Comparison of ENCODE assay signal across 15 cellular contexts in genomic region chr2:170170281-170171035, GRCh38. TPM values are rescaled to one million over a fixed set of nuclear protein-coding genes. Genes with fewer than 3 reads are reported as not detected.
A peak's percentile ranks its signal among the peaks of the same experiment; 100 is the strongest.
DNase-seq lines count a peak whose midpoint lies in the region; TF ChIP-seq lines count a peak whose summit lies in the region.
"Had no signal": no experiment of that assay in that cellular context is flagged by ENCODE, and none has a peak within 500 bp of the region (broad histone marks: within the 10 kb centered on the region; RNA-seq: fewer than 3 reads in every experiment).

No MANE protein-coding gene starts in this region.

- H3K4me3 Mint-ChIP-seq in H9 (peak overlapping the region in 1 of 2 experiments; percentile 21; a peak in 1 of 5 replicates), glutamatergic neuron (ENCODE audit: unreplicated experiment) (peak overlapping the region; percentile 57)
- H3K4me3 Mint-ChIP-seq in activated naive CD8-positive, alpha-beta T cell treated with anti-CD3 and anti-CD28 coated beads for 36 hours, result no peak overlapping the region
- H3K4me3 Mint-ChIP-seq: activated CD4-positive, alpha-beta T cell treated with anti-CD3 and anti-CD28 coated beads, Interleukin-2, amount 10 ng/mL, durations not matched to agents 7 days and 5 days; activated naive CD8-positive, alpha-beta T cell; nephron progenitor cell had no signal

- WGBS in H9 (ENCODE audit: extremely low coverage, insufficient read length, low lambda C conversion rate), result no CpG with 5 or more reads among the region's 5 CpGs

- no peak overlapping the region for H2AK5ac ChIP-seq in H9 (ENCODE audit: insufficient read length, low read length)

- H2BK20ac ChIP-seq in H9 (ENCODE audit: low read depth, low read length, poor library complexity, severe bottlenecking), result no peak overlapping the region

- DNase-seq in BE2C (peak; percentile 28), H9 (no peak), NCI-H748 (lab: John Stamatoyannopoulos, UW; ENCODE audit: unreplicated experiment) (peak; percentile 92), glutamatergic neuron (peak; percentile 34), NCI-H510A (lab: John Stamatoyannopoulos, UW) (no peak), inferior parietal cortex (ENCODE audit: extremely low spot score) (no peak)
- no peak for DNase-seq in stimulated activated naive CD4-positive, alpha-beta T cell (lab: John Stamatoyannopoulos, UW)
- DNase-seq in activated naive CD8-positive, alpha-beta T cell treated with anti-CD3 and anti-CD28 coated beads for 36 hours, result no peak
- DNase-seq: activated CD4-positive, alpha-beta T cell treated with anti-CD3 and anti-CD28 coated beads, Interleukin-2, amount 10 ng/mL, durations not matched to agents 7 days and 5 days; caudate nucleus; nephron progenitor cell; SHP77; T-helper 9 cell had no signal

- no peak overlapping the region for H2BK12ac ChIP-seq in H9 (ENCODE audit: insufficient read length, low read depth, low read length)

- no peak overlapping the region for H4K5ac ChIP-seq in H9 (ENCODE audit: insufficient read length, low read depth, low read length)

- no peaks in the 10 kb centered on the region for H3K27me3 ChIP-seq in BE2C
- no peaks in the 10 kb centered on the region for H3K27me3 ChIP-seq in H9 (ENCODE audit: insufficient read depth, low read length)

- H3K36me3 Mint-ChIP-seq in H9 (ENCODE audit: insufficient read depth in 1 of 3, low read depth in 3 of 3) (no peaks in the 10 kb centered on the region; a peak in 1 of 7 replicates), glutamatergic neuron (ENCODE audit: unreplicated experiment) (peaks cover 5% of the 10 kb centered on the region)
- H3K36me3 Mint-ChIP-seq in activated naive CD8-positive, alpha-beta T cell treated with anti-CD3 and anti-CD28 coated beads for 36 hours, result no peaks in the 10 kb centered on the region
- H3K36me3 Mint-ChIP-seq: activated naive CD8-positive, alpha-beta T cell had no signal

- no peak overlapping the region for H2BK120ac ChIP-seq in H9 (ENCODE audit: low read depth, low read length, poor library complexity, severe bottlenecking)

- H3K79me1 ChIP-seq in H9 (ENCODE audit: insufficient read depth, low read depth, low read length, poor library complexity, severe bottlenecking), result no peaks in the 10 kb centered on the region

- peaks cover 8% of the 10 kb centered on the region for H3K4me1 ChIP-seq in BE2C
- peaks cover 5% of the 10 kb centered on the region for H3K4me1 ChIP-seq in H9 (ENCODE audit: insufficient read depth, low read length)

- no peak overlapping the region for H3K18ac ChIP-seq in H9 (ENCODE audit: insufficient read length, low read depth, low read length)

- peak overlapping the region in 2 of 3 experiments; percentile 23 to 34; a peak in 2 of 7 replicates for H3K27ac Mint-ChIP-seq in H9
- peak overlapping the region; percentile 75 for H3K27ac Mint-ChIP-seq in glutamatergic neuron (ENCODE audit: unreplicated experiment)
- H3K27ac Mint-ChIP-seq in activated naive CD8-positive, alpha-beta T cell treated with anti-CD3 and anti-CD28 coated beads for 36 hours, result no peak overlapping the region
- H3K27ac Mint-ChIP-seq: activated CD4-positive, alpha-beta T cell treated with anti-CD3 and anti-CD28 coated beads, Interleukin-2, amount 10 ng/mL, durations not matched to agents 7 days and 5 days; activated naive CD8-positive, alpha-beta T cell; nephron progenitor cell had no signal

- H3K79me2 ChIP-seq in H9 (ENCODE audit: insufficient read depth, low read length), result no peaks in the 10 kb centered on the region

- H3K23ac ChIP-seq in H9 (ENCODE audit: insufficient read length, low read depth, low read length), result no peak overlapping the region

- no peaks in the 10 kb centered on the region for H3K23me2 ChIP-seq in H9 (ENCODE audit: insufficient read length, low read depth, low read length, poor library complexity, severe bottlenecking)

- H3T11ph ChIP-seq in H9 (ENCODE audit: low read length), result no peak overlapping the region

- no peak overlapping the region for H3K4me3 ChIP-seq in BE2C (ENCODE audit: low read depth, low read length)
- H3K4me3 ChIP-seq: lung had no signal

- no peak overlapping the region for H3K14ac ChIP-seq in H9 (ENCODE audit: insufficient read depth, low read length)

- H3K4me2 ChIP-seq in H9 (ENCODE audit: insufficient read depth, insufficient read length, low read length), result no peak overlapping the region

- H3K27ac ChIP-seq in H9 (ENCODE audit: insufficient read length, low read depth, low read length), result no peak overlapping the region

- H2AFZ ChIP-seq in H9 (ENCODE audit: low read length), result no peak overlapping the region

- no peak overlapping the region for H4K8ac ChIP-seq in H9 (replicated peaks; ENCODE audit: insufficient read length, low read depth, low read length)

- H2BK5ac ChIP-seq in H9 (ENCODE audit: insufficient read length, low read length), result no peak overlapping the region

- H3K9me3 ChIP-seq in BE2C (no peaks in the 10 kb centered on the region), H9 (ENCODE audit: control insufficient read depth, low read depth, low read length) (no peaks in the 10 kb centered on the region)

- no peak overlapping the region for H3K56ac ChIP-seq in H9 (ENCODE audit: insufficient read length, low read depth, low read length)

- H3K27me3 Mint-ChIP-seq in H9 (ENCODE audit: low read depth) (no peaks in the 10 kb centered on the region), glutamatergic neuron (ENCODE audit: unreplicated experiment) (peaks cover 3% of the 10 kb centered on the region)
- peaks cover 7% of the 10 kb centered on the region for H3K27me3 Mint-ChIP-seq in activated naive CD8-positive, alpha-beta T cell treated with anti-CD3 and anti-CD28 coated beads for 36 hours
- H3K27me3 Mint-ChIP-seq: activated naive CD8-positive, alpha-beta T cell had no signal

- no peaks in the 10 kb centered on the region; a peak in 1 of 5 replicates for H3K9me3 Mint-ChIP-seq in H9
- no peaks in the 10 kb centered on the region for H3K9me3 Mint-ChIP-seq in glutamatergic neuron (ENCODE audit: unreplicated experiment)
- H3K9me3 Mint-ChIP-seq in activated naive CD8-positive, alpha-beta T cell treated with anti-CD3 and anti-CD28 coated beads for 36 hours, result no peaks in the 10 kb centered on the region
- H3K9me3 Mint-ChIP-seq: activated CD4-positive, alpha-beta T cell treated with anti-CD3 and anti-CD28 coated beads, Interleukin-2, amount 10 ng/mL, durations not matched to agents 7 days and 5 days; nephron progenitor cell had no signal

- no peaks in the 10 kb centered on the region for H4K20me1 ChIP-seq in H9 (ENCODE audit: control insufficient read depth, insufficient read depth, insufficient read length)

- no peak overlapping the region for H3K9ac ChIP-seq in H9 (ENCODE audit: extremely low read depth, insufficient read length, low read length)

- no peaks in the 10 kb centered on the region for H3K36me3 ChIP-seq in BE2C

- H3K4me1 Mint-ChIP-seq in H9 (peaks cover 29 to 30% of the 10 kb centered on the region in 2 experiments), glutamatergic neuron (ENCODE audit: low read depth, unreplicated experiment) (peaks cover 18% of the 10 kb centered on the region)
- no peaks in the 10 kb centered on the region for H3K4me1 Mint-ChIP-seq in activated naive CD8-positive, alpha-beta T cell treated with anti-CD3 and anti-CD28 coated beads for 36 hours
- H3K4me1 Mint-ChIP-seq: activated CD4-positive, alpha-beta T cell treated with anti-CD3 and anti-CD28 coated beads, Interleukin-2, amount 10 ng/mL, durations not matched to agents 7 days and 5 days; nephron progenitor cell had no signal

- H4K91ac ChIP-seq in H9 (ENCODE audit: insufficient read length, low read depth, low read length), result no peak overlapping the region

- TF ChIP-seq CTCF in BE2C (IDR thresholded peaks at IDR 0.05; ENCODE audit: low read depth, low read length), result no peak
- TF ChIP-seq CTCF in H9 (conservative IDR thresholded peaks at IDR 0.05), result no peak
- TF ChIP-seq CTCF in glutamatergic neuron (IDR thresholded peaks at IDR 0.05; ENCODE audit: partially characterized antibody, unreplicated experiment), result no peak

- no peak overlapping the region for H2BK15ac ChIP-seq in H9 (ENCODE audit: low read depth, low read length)

- H3K4ac ChIP-seq in H9 (ENCODE audit: low read depth, low read length), result no peak overlapping the region

RNA-seq across cellular contexts. Expression of gene MYO3B, which starts 7.5 kb away (rescaled TPM):
- polyA plus RNA-seq in BE2C (2012; ENCODE audit: insufficient read depth, insufficient read length, low read depth), result not detected
- total RNA-seq in H9 (2021) (0.63 and 0.86 TPM in 2 replicates), glutamatergic neuron (ENCODE audit: unreplicated experiment) (0.22 TPM)
- under 1 TPM; 0.04 to 0.08 TPM for total RNA-seq in activated naive CD8-positive, alpha-beta T cell treated with anti-CD3 and anti-CD28 coated beads for 36 hours

Comparison
In these comparisons a context has a peak if more than half of its experiments do, and no peak if none do; other contexts are left out.
1. DNase-seq: peak in BE2C (single experiment), NCI-H748 (single experiment) and glutamatergic neuron (single experiment); none in H9 (single experiment), stimulated activated naive CD4-positive, alpha-beta T cell (0 of 6), activated naive CD8-positive, alpha-beta T cell treated with anti-CD3 and anti-CD28 coated beads for 36 hours (single experiment), NCI-H510A (single experiment) and inferior parietal cortex (single experiment).